ENCODE assay signal across 14 cellular contexts in genomic region chr7:111827863-111828504, GRCh38.
A peak's percentile ranks its signal among the peaks of the same experiment; 100 is the strongest.
DNase-seq lines count a peak whose midpoint lies in the region; ATAC-seq and TF ChIP-seq lines count a peak whose summit lies in the region.
"Had no signal": no experiment of that assay in that cellular context is flagged by ENCODE, and none has a peak within 500 bp of the region (broad histone marks: within the 10 kb centered on the region; RNA-seq: fewer than 3 reads in every experiment).

No MANE protein-coding gene starts in this region.

- H3K4me1 Mint-ChIP-seq in activated T-helper 1 cell treated with anti-CD3 and anti-CD28 coated beads, Interleukin-12 subunit alpha, Interleukin-12 subunit beta, Interleukin-2, Interleukin-4 antibody, amounts not matched to agents 30 ng/mL and 10 ng/mL and 1 ng/mL, durations not matched to agents 14 hours and 24 hours and 36 hours (ENCODE audit: low read depth) = no peaks in the 10 kb centered on the region
- H3K4me1 Mint-ChIP-seq in type B pancreatic cell (ENCODE audit: unreplicated experiment) = peaks cover 13% of the 10 kb centered on the region
- H3K4me1 Mint-ChIP-seq: neural crest cell had no signal

- peaks cover 7% of the 10 kb centered on the region for H3K9me3 Mint-ChIP-seq in activated T-helper 1 cell treated with anti-CD3 and anti-CD28 coated beads, Interleukin-12 subunit alpha, Interleukin-12 subunit beta, Interleukin-2, Interleukin-4 antibody, amounts not matched to agents 30 ng/mL and 10 ng/mL and 1 ng/mL, durations not matched to agents 14 hours and 24 hours and 36 hours
- H3K9me3 Mint-ChIP-seq in type B pancreatic cell = no peaks in the 10 kb centered on the region
- H3K9me3 Mint-ChIP-seq: activated naive CD4-positive, alpha-beta T cell treated with anti-CD3 and anti-CD28 coated beads, Interleukin-2, amount 50 U/mL, for 72 hours; endodermal cell; neural crest cell had no signal

- ATAC-seq in SK-N-SH treated with all-trans-retinoic acid at 6 μM for 48 hours (peak; percentile 97), HG03342 (IDR thresholded peaks at IDR 0.05; ENCODE audit: unreplicated experiment) (no peak)

- no peak for TF ChIP-seq CTCF in type B pancreatic cell (conservative IDR thresholded peaks at IDR 0.05)

- H3K4me3 Mint-ChIP-seq in activated T-helper 1 cell treated with anti-CD3 and anti-CD28 coated beads, Interleukin-12 subunit alpha, Interleukin-12 subunit beta, Interleukin-2, Interleukin-4 antibody, amounts not matched to agents 30 ng/mL and 10 ng/mL and 1 ng/mL, durations not matched to agents 14 hours and 24 hours and 36 hours = no peak overlapping the region
- H3K4me3 Mint-ChIP-seq in type B pancreatic cell = no peak overlapping the region
- H3K4me3 Mint-ChIP-seq: endodermal cell, neural crest cell had no signal

- H3K27me3 Mint-ChIP-seq in activated T-helper 1 cell treated with anti-CD3 and anti-CD28 coated beads, Interleukin-12 subunit alpha, Interleukin-12 subunit beta, Interleukin-2, Interleukin-4 antibody, amounts not matched to agents 30 ng/mL and 10 ng/mL and 1 ng/mL, durations not matched to agents 14 hours and 24 hours and 36 hours (ENCODE audit: insufficient read depth) = no peaks in the 10 kb centered on the region
- no peaks in the 10 kb centered on the region for H3K27me3 Mint-ChIP-seq in type B pancreatic cell

- intact Hi-C loops in activated T-helper 1 cell treated with anti-CD3 and anti-CD28 coated beads, Interleukin-12 subunit alpha, Interleukin-12 subunit beta, Interleukin-2, Interleukin-4 antibody, amounts not matched to agents 30 ng/mL and 10 ng/mL and 1 ng/mL, durations not matched to agents 14 hours and 24 hours and 36 hours (cut with micrococcal nuclease) = no loop called here

- no peak overlapping the region for H3K27ac Mint-ChIP-seq in activated T-helper 1 cell treated with anti-CD3 and anti-CD28 coated beads, Interleukin-12 subunit alpha, Interleukin-12 subunit beta, Interleukin-2, Interleukin-4 antibody, amounts not matched to agents 30 ng/mL and 10 ng/mL and 1 ng/mL, durations not matched to agents 14 hours and 24 hours and 36 hours
- no peak overlapping the region for H3K27ac Mint-ChIP-seq in type B pancreatic cell
- H3K27ac Mint-ChIP-seq: activated naive CD4-positive, alpha-beta T cell treated with anti-CD3 and anti-CD28 coated beads, Interleukin-2, amount 50 U/mL, for 72 hours; endodermal cell had no signal

- no peaks in the 10 kb centered on the region for H3K36me3 Mint-ChIP-seq in activated T-helper 1 cell treated with anti-CD3 and anti-CD28 coated beads, Interleukin-12 subunit alpha, Interleukin-12 subunit beta, Interleukin-2, Interleukin-4 antibody, amounts not matched to agents 30 ng/mL and 10 ng/mL and 1 ng/mL, durations not matched to agents 14 hours and 24 hours and 36 hours (ENCODE audit: low read depth)
- peaks cover 24% of the 10 kb centered on the region for H3K36me3 Mint-ChIP-seq in type B pancreatic cell
- H3K36me3 Mint-ChIP-seq: activated naive CD4-positive, alpha-beta T cell treated with anti-CD3 and anti-CD28 coated beads, Interleukin-2, amount 50 U/mL, for 72 hours had no signal

- peak; percentile 47 for DNase-seq in H4 (ENCODE audit: low spot score)
- peak; percentile 35 for DNase-seq in fibroblast of peridontal ligament (ENCODE audit: extremely low read depth)
- peak; percentile 97 for DNase-seq in renal cortical epithelial cell (ENCODE audit: low read depth)
- DNase-seq in UCSD-AML1 (lab: John Stamatoyannopoulos, UW; ENCODE audit: unreplicated experiment) = no peak
- no peak for DNase-seq in activated T-helper 1 cell treated with anti-CD3 and anti-CD28 coated beads, Interleukin-12 subunit alpha, Interleukin-12 subunit beta, Interleukin-2, Interleukin-4 antibody, amounts not matched to agents 30 ng/mL and 10 ng/mL and 1 ng/mL, durations not matched to agents 14 hours and 24 hours and 36 hours (ENCODE audit: low spot score)
- DNase-seq in type B pancreatic cell (ENCODE audit: extremely low spot score, unreplicated experiment) = no peak
- DNase-seq: activated CD4-positive, alpha-beta T cell treated with anti-CD3 and anti-CD28 coated beads, Interleukin-2, amount 50 U/mL, for 4 hours; endodermal cell; NCI-H1048; NCI-H524 treated with DMSO at 0.1 percent for 48 hours had no signal

TF ChIP-seq in SK-N-SH treated with all-trans-retinoic acid at 6 μM for 48 hours, 23 proteins besides CTCF, POLR2A, EP300 and RAD21:
- TF ChIP-seq ZNF8 (CRISPR knock-in tag; IDR thresholded peaks at IDR 0.05) (no peak), PPARA (CRISPR knock-in tag; IDR thresholded peaks at IDR 0.05; ENCODE audit: borderline replicate concordance) (no peak), CSRNP3 (CRISPR knock-in tag; IDR thresholded peaks at IDR 0.05) (no peak), SNAI2 (CRISPR knock-in tag; IDR thresholded peaks at IDR 0.05) (no peak), BACH2 (CRISPR knock-in tag; IDR thresholded peaks at IDR 0.05; ENCODE audit: borderline replicate concordance) (no peak), ZFP30 (CRISPR knock-in tag; IDR thresholded peaks at IDR 0.05) (no peak), ZFP3 (CRISPR knock-in tag; IDR thresholded peaks at IDR 0.05) (no peak), PATZ1 (CRISPR knock-in tag; IDR thresholded peaks at IDR 0.05; ENCODE audit: borderline replicate concordance) (no peak), ZC3H10 (CRISPR knock-in tag; IDR thresholded peaks at IDR 0.05) (no peak), ISL1 (CRISPR knock-in tag; IDR thresholded peaks at IDR 0.05) (no peak), ESRRG (CRISPR knock-in tag; IDR thresholded peaks at IDR 0.05) (no peak), CSDC2 (CRISPR knock-in tag; IDR thresholded peaks at IDR 0.05) (no peak), TSHZ2 (CRISPR knock-in tag; IDR thresholded peaks at IDR 0.05) (no peak)
- TF ChIP-seq, protein P1, sequence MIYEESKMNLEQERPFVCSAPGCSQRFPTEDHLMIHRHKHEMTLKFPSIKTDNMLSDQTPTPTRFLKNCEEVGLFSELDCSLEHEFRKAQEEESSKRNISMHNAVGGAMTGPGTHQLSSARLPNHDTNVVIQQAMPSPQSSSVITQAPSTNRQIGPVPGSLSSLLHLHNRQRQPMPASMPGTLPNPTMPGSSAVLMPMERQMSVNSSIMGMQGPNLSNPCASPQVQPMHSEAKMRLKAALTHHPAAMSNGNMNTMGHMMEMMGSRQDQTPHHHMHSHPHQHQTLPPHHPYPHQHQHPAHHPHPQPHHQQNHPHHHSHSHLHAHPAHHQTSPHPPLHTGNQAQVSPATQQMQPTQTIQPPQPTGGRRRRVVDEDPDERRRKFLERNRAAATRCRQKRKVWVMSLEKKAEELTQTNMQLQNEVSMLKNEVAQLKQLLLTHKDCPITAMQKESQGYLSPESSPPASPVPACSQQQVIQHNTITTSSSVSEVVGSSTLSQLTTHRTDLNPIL (CRISPR knock-in tag; IDR thresholded peaks at IDR 0.05; ENCODE audit: low read depth) = no peak

Comparison
In these comparisons a context has a peak if more than half of its experiments do, and no peak if none do; other contexts are left out.
1. DNase-seq: peak in H4 (single experiment), fibroblast of peridontal ligament (single experiment) and renal cortical epithelial cell (single experiment); none in UCSD-AML1 (single experiment), activated T-helper 1 cell treated with anti-CD3 and anti-CD28 coated beads, Interleukin-12 subunit alpha, Interleukin-12 subunit beta, Interleukin-2, Interleukin-4 antibody, amounts not matched to agents 30 ng/mL and 10 ng/mL and 1 ng/mL, durations not matched to agents 14 hours and 24 hours and 36 hours (single experiment) and type B pancreatic cell (single experiment).